8 cellular contexts compared by ENCODE assay signal in the genomic region with DNA sequence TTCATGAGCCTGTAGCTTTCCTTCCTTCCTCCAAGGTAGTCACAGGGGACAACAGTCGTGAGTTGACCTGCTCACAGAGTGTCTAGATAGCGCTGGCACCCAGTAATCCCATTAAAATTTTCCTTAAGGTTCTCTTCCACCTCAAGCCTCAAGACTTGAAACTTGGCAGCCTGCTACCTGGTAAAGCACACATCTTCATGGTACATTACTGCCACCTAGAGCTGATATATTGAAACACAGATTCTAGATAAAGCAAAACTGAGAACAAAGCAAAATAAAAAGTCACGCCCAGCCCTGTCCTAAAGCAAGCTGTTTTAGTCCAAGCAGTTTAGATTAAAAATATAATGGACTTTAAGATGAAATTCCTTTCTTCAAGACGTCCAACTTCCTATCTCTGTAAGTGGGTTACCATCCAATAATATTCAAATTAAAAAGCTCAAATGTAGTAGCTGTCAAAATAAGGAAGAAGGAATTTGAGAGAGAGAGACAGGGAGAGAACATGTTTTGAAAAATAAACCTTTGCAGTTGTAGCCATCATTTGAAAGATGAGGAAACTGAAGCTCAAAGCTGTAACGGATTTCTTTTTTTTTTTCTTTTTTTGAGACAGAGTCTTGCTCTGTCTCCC. TPM values are rescaled to one million over a fixed set of nuclear protein-coding genes. Genes with fewer than 3 reads are reported as not detected.
A peak's percentile ranks its signal among the peaks of the same experiment; 100 is the strongest.
DNase-seq lines count a peak whose midpoint lies in the region; ATAC-seq and TF ChIP-seq lines count a peak whose summit lies in the region.

No MANE protein-coding gene starts in this region.

- peak; percentile 62 for TF ChIP-seq CTCF in GM13976 (IDR thresholded peaks at IDR 0.05; ENCODE audit: borderline replicate concordance, control extremely low read depth, extremely low read depth, insufficient read depth, missing control alignments)
- TF ChIP-seq CTCF in OCI-LY7 (conservative IDR thresholded peaks at IDR 0.05; ENCODE audit: low read length): peak; percentile 93
- peak in 5 of 6 experiments; percentile 13 to 87 (median 69) for TF ChIP-seq CTCF in thyroid gland (IDR thresholded peaks at IDR 0.05)

- H3K4me3 ChIP-seq in OCI-LY7 (ENCODE audit: low read depth, low read length, poor library complexity, severe bottlenecking): no peak overlapping the region
- no peak overlapping the region for H3K4me3 ChIP-seq in thyroid gland (replicated peaks in 1 of 3)

- H4K20me1 ChIP-seq in OCI-LY7 (ENCODE audit: insufficient read depth, low read length): no peaks in the 10 kb centered on the region

- H3K4me1 ChIP-seq in OCI-LY7 (ENCODE audit: insufficient read depth, low read length, poor library complexity, severe bottlenecking) (peaks cover 3% of the 10 kb centered on the region), thyroid gland (no peaks in the 10 kb centered on the region)

- no peak for TF ChIP-seq POLR2A in thyroid gland (IDR thresholded peaks at IDR 0.05)

- H3K27ac ChIP-seq in OCI-LY7 (ENCODE audit: low read depth, low read length, poor library complexity, severe bottlenecking) (no peak overlapping the region), thyroid gland (no peak overlapping the region)

- intact Hi-C loops in OCI-LY7 (cut with micrococcal nuclease; ENCODE audit: unreplicated experiment) (loop anchor here (2.0 kb wide), 3 partner anchors 194 to 730 kb away; no protein-coding TSS in a partner anchor), left colon (cut with DNase I, micrococcal nuclease) (loop anchor here in 1 of 2 donors (5.0 to 10.0 kb wide), 2 partner anchors 160 to 272 kb away; no protein-coding TSS in a partner anchor), thyroid gland (cut with DNase I) (loop anchor here (5.0 to 10.0 kb wide), 2 partner anchors 160 to 272 kb away; no protein-coding TSS in a partner anchor)

- no peaks in the 10 kb centered on the region for H3K9me2 ChIP-seq in OCI-LY7 (ENCODE audit: insufficient read depth, low read length)

- H3K9me3 ChIP-seq in OCI-LY7 (ENCODE audit: low read length) (no peaks in the 10 kb centered on the region), thyroid gland (no peaks in the 10 kb centered on the region)

- 9 to 11% methylated on average over 5 of the region's 5 CpGs for WGBS in thyroid gland, 2 donors

- peak overlapping the region; percentile 38; the same call in 1 of the 2 replicates for H3K4me2 ChIP-seq in OCI-LY7 (ENCODE audit: low read length)

- CTCF ChIA-PET in OCI-LY7 (lab: Charles Lee; ENCODE audit: unreplicated experiment): interaction anchor here (0.5 to 2.2 kb wide), 10 partner anchors 8 to 271 kb away, joined by 3 to 6 read pairs (median 3); no protein-coding TSS in a partner anchor

- no peaks in the 10 kb centered on the region for H3K36me3 ChIP-seq in OCI-LY7 (ENCODE audit: insufficient read depth, low read length)
- H3K36me3 ChIP-seq in thyroid gland: no peaks in the 10 kb centered on the region

- H3K27me3 ChIP-seq in thyroid gland: no peaks in the 10 kb centered on the region

- peak overlapping the region; percentile 74; the same call in 1 of the 2 replicates for H2AFZ ChIP-seq in OCI-LY7 (ENCODE audit: low read length)

- ATAC-seq in left colon: peak; percentile 70

- POLR2A ChIA-PET in OCI-LY7 (lab: Charles Lee): interaction anchor here (0.5 to 1.6 kb wide), 13 partner anchors 9 to 1540 kb away, joined by 3 to 5 read pairs (median 3); no protein-coding TSS in a partner anchor

- peak; percentile 73 to 80 for DNase-seq in AML-193 (lab: John Stamatoyannopoulos, UW)
- peak; percentile 71 for DNase-seq in GM13976 (ENCODE audit: low spot score)
- DNase-seq in KBM-7: peak; percentile 77
- peak; percentile 75 for DNase-seq in OCI-LY7 (ENCODE audit: low spot score)
- peak; percentile 84 for DNase-seq in cerebellar cortex (ENCODE audit: low spot score)
- DNase-seq in left colon: no peak
- peak; percentile 23 to 45 for DNase-seq in thyroid gland
- no peak for DNase-seq in stimulated activated CD4-positive, alpha-beta T cell treated with anti-CD3 and anti-CD28 coated beads, Interleukin-15, amount 100 ng/mL, for 24 hours

- in situ Hi-C loops in GM13976 (cut with MboI; ENCODE audit: low sequenced_read_pairs, unreplicated experiment) (no loop called here), KBM-7 (cut with MboI; ENCODE audit: low pct_unique_long_range_greater_than_20kb, low sequenced_read_pairs) (no loop called here)

- no TSS peak for BruUV-seq in OCI-LY7 (replicated peaks; lab: Mats Ljungman, UMichigan)

- no peaks in the 10 kb centered on the region for H3K79me2 ChIP-seq in OCI-LY7 (ENCODE audit: insufficient read depth, low read depth, low read length)

RNA-seq across cellular contexts. Expression of a gene that starts 50.7 kb away (rescaled TPM):
- 26.2 and 29.7 TPM in 2 replicates for total RNA-seq in OCI-LY7 (2014; rRNA removed; shearing (Covaris generic))
- total RNA-seq in OCI-LY7 (2022) (12.1 and 15.0 TPM in 2 replicates), left colon (1 to 10 TPM; 1.3 to 2.6 TPM), thyroid gland (1 to 10 TPM; 3.0 to 4.7 (median 3.4) TPM)

Comparison
In these comparisons a context has a peak if more than half of its experiments do, and no peak if none do; other contexts are left out.
1. DNase-seq: peak in AML-193 (2 of 2), GM13976 (single experiment), KBM-7 (single experiment), OCI-LY7 (single experiment), cerebellar cortex (single experiment) and thyroid gland (2 of 2); none in left colon (0 of 2) and stimulated activated CD4-positive, alpha-beta T cell treated with anti-CD3 and anti-CD28 coated beads, Interleukin-15, amount 100 ng/mL, for 24 hours (single experiment).
2. Peak in every context shown above with its lines, with median percentiles within 50 percentile points of each other: CTCF ChIP-seq.